Comparison of ENCODE assay signal across 1 cellular context in genomic region chr11:27506200-27507182, GRCh38.
TF ChIP-seq lines count a peak whose summit lies in the region.

LIN7C (minus strand) TSS chr11:27506769; CDS start chr11:27506752, 17 bp downstream.

TF ChIP-seq in K562, 482 proteins besides CTCF, POLR2A, EP300 and RAD21 (continued from another document and continues in another):
- TF ChIP-seq STAT6 (CRISPR knock-in tag; IDR thresholded peaks at IDR 0.05) (no peak), CAMTA2 (CRISPR knock-in tag; conservative IDR thresholded peaks at IDR 0.05) (no peak), RHOXF2B (CRISPR knock-in tag; conservative IDR thresholded peaks at IDR 0.05) (peak; percentile 38; the same call in 1 of the 2 replicates), CHD1 (IDR thresholded peaks at IDR 0.05; ENCODE audit: low read length) (peak; percentile 73), HNRNPK (IDR thresholded peaks at IDR 0.05; ENCODE audit: low read depth, low read length, poor library complexity, severe bottlenecking) (no peak), ZBTB17 (CRISPR knock-in tag; IDR thresholded peaks at IDR 0.05) (no peak), SMARCA5 (IDR thresholded peaks at IDR 0.05) (0 out of 2 replicates have a peak, but pooled peaks have one; percentile 10), ZNF347 (CRISPR knock-in tag; IDR thresholded peaks at IDR 0.05; ENCODE audit: low read depth) (no peak), CCAR2 (IDR thresholded peaks at IDR 0.05; ENCODE audit: low read depth, low read length) (no peak), SMC3 (conservative IDR thresholded peaks at IDR 0.05; ENCODE audit: insufficient read depth, low read depth, low read length) (no peak), PYGO2 (tag; IDR thresholded peaks at IDR 0.05) (no peak), UBTF (IDR thresholded peaks at IDR 0.05; ENCODE audit: borderline replicate concordance in 1 of 2, low read depth in 2 of 2, low read length in 2 of 2) (peak in 1 of 2 experiments; percentile 42; a peak in 1 of 4 replicates), RBM34 (IDR thresholded peaks at IDR 0.05; ENCODE audit: borderline replicate concordance, insufficient read depth, low read length) (no peak), PTTG1 (tag; IDR thresholded peaks at IDR 0.05; ENCODE audit: low read depth) (no peak), ZBTB34 (CRISPR knock-in tag; IDR thresholded peaks at IDR 0.05) (no peak), ZNF436 (CRISPR knock-in tag; IDR thresholded peaks at IDR 0.05) (no peak), ZNF586 (CRISPR knock-in tag; conservative IDR thresholded peaks at IDR 0.05) (no peak), ZBTB40 (IDR thresholded peaks at IDR 0.05) (peak; percentile 90), ZBTB40 (CRISPR knock-in tag; IDR thresholded peaks at IDR 0.05) (no peak), MCM7 (IDR thresholded peaks at IDR 0.05) (no peak), TFAM (CRISPR knock-in tag; conservative IDR thresholded peaks at IDR 0.05) (no peak), HOXB6 (CRISPR knock-in tag; IDR thresholded peaks at IDR 0.05; ENCODE audit: borderline replicate concordance) (no peak), ZNF639 (CRISPR knock-in tag; conservative IDR thresholded peaks at IDR 0.05 in 1 of 2, IDR thresholded peaks at IDR 0.05 in 1 of 2) (no peak; a peak in 1 of 4 replicates), EWSR1 (IDR thresholded peaks at IDR 0.05; ENCODE audit: borderline replicate concordance, low read depth, partially characterized antibody) (no peak), ZNF512 (tag; IDR thresholded peaks at IDR 0.05) (no peak), MYC (IDR thresholded peaks at IDR 0.05; ENCODE audit: low read depth, low read length) (peak; percentile 46), MYC (CRISPR knock-in tag; IDR thresholded peaks at IDR 0.05; ENCODE audit: borderline replicate concordance, low read depth) (no peak; the same call in 1 of the 2 replicates), HMGN3 (IDR thresholded peaks at IDR 0.05; ENCODE audit: borderline replicate concordance, extremely low read depth, insufficient read length, low read depth, low read length) (peak; percentile 51), ZNF699 (CRISPR knock-in tag; IDR thresholded peaks at IDR 0.05; ENCODE audit: insufficient replicate concordance) (no peak), HNRNPL (IDR thresholded peaks at IDR 0.05; ENCODE audit: low read depth, low read length) (no peak), ZNF316 (IDR thresholded peaks at IDR 0.05) (no peak), SFPQ (IDR thresholded peaks at IDR 0.05; ENCODE audit: low read depth, low read length) (no peak), ZFP91 (CRISPR knock-in tag; IDR thresholded peaks at IDR 0.05) (no peak), MCM5 (IDR thresholded peaks at IDR 0.05; ENCODE audit: low read depth) (no peak), RBBP5 (IDR thresholded peaks at IDR 0.05; ENCODE audit: borderline replicate concordance, insufficient read depth, low read length, poor library complexity, severe bottlenecking) (peak; percentile 93), ETV5 (CRISPR knock-in tag; IDR thresholded peaks at IDR 0.05; ENCODE audit: low read depth) (peak; percentile 34; the same call in 1 of the 2 replicates)
